Comparison of ENCODE assay signal across 8 cellular contexts in genomic region chr15:42272768-42273098, GRCh38. TPM values are rescaled to one million over a fixed set of nuclear protein-coding genes. Genes with fewer than 3 reads are reported as not detected.
DNase-seq lines count a peak whose midpoint lies in the region; ATAC-seq and TF ChIP-seq lines count a peak whose summit lies in the region.

No MANE protein-coding gene starts in this region.

- POLR2A ChIA-PET in HEK293 (lab: Yijun Ruan, JAX), result interaction anchor here (0.6 to 1.2 kb wide), 5 partner anchors 12 to 300 kb away, joined by 3 to 7 read pairs (median 5); partner anchors contain the start of genes EHD4, SNAP23 and VPS39
- POLR2A ChIA-PET in activated CD8-positive, alpha-beta T cell treated with anti-CD3 and anti-CD28 coated beads for 36 hours (lab: Charles Lee), result interaction anchor here (0.7 to 1.7 kb wide), 6 partner anchors 10 to 505 kb away, joined by 3 to 7 read pairs (median 4); partner anchors contain the start of gene ZNF106

- H3K36me3 ChIP-seq in HEK293 (ENCODE audit: control insufficient read depth in 2 of 2, insufficient read depth in 1 of 2, low read length in 2 of 2) (peaks cover 4 to 9% of the 10 kb centered on the region in 2 experiments), iPS DF 6.9 (ENCODE audit: control insufficient read depth, insufficient read depth, low read length) (no peaks in the 10 kb centered on the region)

- peak overlapping the region; percentile 92 for H3K4me3 Mint-ChIP-seq in activated CD8-positive, alpha-beta T cell treated with anti-CD3 and anti-CD28 coated beads for 36 hours
- H3K4me3 Mint-ChIP-seq in stimulated activated memory B cell treated with anti-CD40 and anti-IgM and Interleukin-4, amounts not matched to agents 10 μg/mL and 1 μg/mL and 100 μg/mL, for 72 hours, result peak overlapping the region; percentile 96

- H3K27ac ChIP-seq in HEK293 (ENCODE audit: extremely low read depth, low read depth, low read length) (peak overlapping the region; percentile 81), iPS DF 6.9 (ENCODE audit: low read length) (no peak overlapping the region)

- ATAC-seq in activated CD8-positive, alpha-beta T cell treated with anti-CD3 and anti-CD28 coated beads for 36 hours, result no peak
- ATAC-seq in stimulated activated memory B cell treated with anti-CD40 and anti-IgM and Interleukin-4, amounts not matched to agents 10 μg/mL and 1 μg/mL and 100 μg/mL, for 72 hours, result no peak
- no peak for ATAC-seq in GM21717 (IDR thresholded peaks at IDR 0.05; ENCODE audit: unreplicated experiment)
- ATAC-seq in GM19463 (IDR thresholded peaks at IDR 0.05; ENCODE audit: unreplicated experiment), result no peak
- no peak for ATAC-seq in GM21786 (IDR thresholded peaks at IDR 0.05; ENCODE audit: unreplicated experiment)
- ATAC-seq in GM21381 (IDR thresholded peaks at IDR 0.05; ENCODE audit: unreplicated experiment), result no peak

- peaks cover 10% of the 10 kb centered on the region for H3K36me3 Mint-ChIP-seq in activated CD8-positive, alpha-beta T cell treated with anti-CD3 and anti-CD28 coated beads for 36 hours (ENCODE audit: low read depth)
- peaks cover 12% of the 10 kb centered on the region for H3K36me3 Mint-ChIP-seq in stimulated activated memory B cell treated with anti-CD40 and anti-IgM and Interleukin-4, amounts not matched to agents 10 μg/mL and 1 μg/mL and 100 μg/mL, for 72 hours

- H3K4me1 Mint-ChIP-seq in activated CD8-positive, alpha-beta T cell treated with anti-CD3 and anti-CD28 coated beads for 36 hours (ENCODE audit: low read depth), result peaks cover 35% of the 10 kb centered on the region
- H3K4me1 Mint-ChIP-seq in stimulated activated memory B cell treated with anti-CD40 and anti-IgM and Interleukin-4, amounts not matched to agents 10 μg/mL and 1 μg/mL and 100 μg/mL, for 72 hours, result peaks cover 55% of the 10 kb centered on the region

- intact Hi-C loops in activated CD8-positive, alpha-beta T cell treated with anti-CD3 and anti-CD28 coated beads for 36 hours (cut with micrococcal nuclease), result no loop called here

- no CpG with 5 or more reads among the region's 9 CpGs for WGBS in iPS DF 6.9 (ENCODE audit: insufficient coverage, insufficient read length)

- peak overlapping the region; percentile 99 for H3K4me3 ChIP-seq in HEK293 (ENCODE audit: low read depth, low read length)
- H3K4me3 ChIP-seq in iPS DF 6.9 (ENCODE audit: low read length), result peak overlapping the region; percentile 94; the same call in 1 of the 2 replicates

- DNase-seq in activated CD8-positive, alpha-beta T cell treated with anti-CD3 and anti-CD28 coated beads for 36 hours, result no peak
- no peak for DNase-seq in iPS DF 6.9 (ENCODE audit: low read depth, low spot score)

- H3K4me1 ChIP-seq in HEK293 (ENCODE audit: control insufficient read depth, insufficient read depth, low read length), result no peaks in the 10 kb centered on the region
- no peaks in the 10 kb centered on the region for H3K4me1 ChIP-seq in iPS DF 6.9 (ENCODE audit: control insufficient read depth, insufficient read depth, low read length)

- H3K27me3 Mint-ChIP-seq in activated CD8-positive, alpha-beta T cell treated with anti-CD3 and anti-CD28 coated beads for 36 hours, result no peaks in the 10 kb centered on the region
- no peaks in the 10 kb centered on the region for H3K27me3 Mint-ChIP-seq in stimulated activated memory B cell treated with anti-CD40 and anti-IgM and Interleukin-4, amounts not matched to agents 10 μg/mL and 1 μg/mL and 100 μg/mL, for 72 hours

- no peak for TF ChIP-seq CTCF in HEK293 (tag by site-specific recombination; IDR thresholded peaks at IDR 0.05)
- TF ChIP-seq CTCF in activated CD8-positive, alpha-beta T cell treated with anti-CD3 and anti-CD28 coated beads for 36 hours (IDR thresholded peaks at IDR 0.05), result no peak

- peak overlapping the region; percentile 99 for H3K27ac Mint-ChIP-seq in activated CD8-positive, alpha-beta T cell treated with anti-CD3 and anti-CD28 coated beads for 36 hours
- H3K27ac Mint-ChIP-seq in stimulated activated memory B cell treated with anti-CD40 and anti-IgM and Interleukin-4, amounts not matched to agents 10 μg/mL and 1 μg/mL and 100 μg/mL, for 72 hours, result peak overlapping the region; percentile 98

- CTCF ChIA-PET in HEK293 (lab: Yijun Ruan, JAX), result interaction anchor here (0.6 kb wide), 1 partner anchor 231 kb away, joined by 3 read pairs; no protein-coding TSS in a partner anchor
- CTCF ChIA-PET in activated CD8-positive, alpha-beta T cell treated with anti-CD3 and anti-CD28 coated beads for 36 hours (lab: Charles Lee), result interaction anchor here (1.0 kb wide), 1 partner anchor 12 kb away, joined by 3 read pairs; no protein-coding TSS in a partner anchor

- H3K9me3 ChIP-seq in HEK293 (ENCODE audit: control insufficient read depth, insufficient read depth, low read depth, low read length) (no peaks in the 10 kb centered on the region), iPS DF 6.9 (ENCODE audit: control insufficient read depth, insufficient read depth, low read length) (no peaks in the 10 kb centered on the region)

- no peaks in the 10 kb centered on the region for H3K27me3 ChIP-seq in iPS DF 6.9 (ENCODE audit: control insufficient read depth, insufficient read depth, low read length)

- H3K9me3 Mint-ChIP-seq in activated CD8-positive, alpha-beta T cell treated with anti-CD3 and anti-CD28 coated beads for 36 hours, result no peaks in the 10 kb centered on the region
- H3K9me3 Mint-ChIP-seq in stimulated activated memory B cell treated with anti-CD40 and anti-IgM and Interleukin-4, amounts not matched to agents 10 μg/mL and 1 μg/mL and 100 μg/mL, for 72 hours, result no peaks in the 10 kb centered on the region

TF ChIP-seq in HEK293, 187 proteins besides CTCF, POLR2A, EP300 and RAD21:
- TF ChIP-seq ZNF366 (tag by site-specific recombination; conservative IDR thresholded peaks at IDR 0.05) (0 out of 2 replicates have a peak, but pooled peaks have one; percentile 40), ZNF747 (tag by site-specific recombination; IDR thresholded peaks at IDR 0.05) (no peak), YY2 (tag by site-specific recombination; IDR thresholded peaks at IDR 0.05) (no peak), ZNF341 (tag by site-specific recombination; IDR thresholded peaks at IDR 0.05; ENCODE audit: low read depth) (peak; percentile 34; the same call in 1 of the 2 replicates), MZF1 (tag by site-specific recombination; IDR thresholded peaks at IDR 0.05; ENCODE audit: borderline replicate concordance) (no peak), PATZ1 (tag by site-specific recombination; IDR thresholded peaks at IDR 0.05) (no peak), IKZF3 (tag by site-specific recombination; IDR thresholded peaks at IDR 0.05) (0 out of 2 replicates have a peak, but pooled peaks have one; percentile 48)

RNA-seq across cellular contexts. Expression of gene GANC, which starts 0.3 kb away (rescaled TPM):
- total RNA-seq in activated CD8-positive, alpha-beta T cell treated with anti-CD3 and anti-CD28 coated beads for 36 hours, result 10 to 100 TPM; 18.0 to 22.2 TPM

RNA-seq across cellular contexts. Expression of gene TMEM87A, which starts 0.5 kb away (rescaled TPM):
- 10 to 100 TPM; 23.6 to 24.7 TPM for total RNA-seq in activated CD8-positive, alpha-beta T cell treated with anti-CD3 and anti-CD28 coated beads for 36 hours
